Comparison of ENCODE assay signal across 1 cellular context in the genomic region with DNA sequence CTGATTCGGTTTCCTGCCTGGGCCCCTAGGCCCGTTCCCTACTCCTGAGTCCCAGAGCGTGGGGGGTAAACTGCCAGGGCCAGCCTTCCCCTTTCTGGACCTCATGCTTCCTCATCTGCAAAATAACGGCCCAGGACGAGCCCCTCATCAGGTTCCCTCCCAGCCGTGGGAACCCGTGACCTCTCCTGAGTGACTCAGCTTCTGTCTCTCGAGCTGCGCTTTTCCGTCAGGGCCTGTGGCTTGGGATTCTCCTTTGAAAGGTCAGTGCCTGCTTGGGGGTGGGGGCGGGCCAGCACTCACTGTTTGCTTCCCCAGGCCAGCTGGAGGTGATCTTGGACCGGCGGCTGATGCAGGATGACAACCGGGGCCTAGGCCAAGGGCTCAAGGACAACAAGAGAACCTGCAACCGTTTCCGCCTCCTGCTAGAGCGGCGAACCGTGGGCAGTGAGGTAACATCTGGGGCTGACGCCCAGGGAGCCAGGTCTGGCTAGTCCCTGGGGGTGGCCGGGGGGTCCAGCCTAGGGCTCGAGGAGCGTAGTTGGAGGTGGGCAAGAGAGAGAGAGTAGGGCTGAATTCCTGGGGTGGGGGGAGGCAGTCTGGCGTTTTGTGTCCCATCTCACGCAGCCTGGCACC.
TF ChIP-seq lines count a peak whose summit lies in the region.

No MANE protein-coding gene starts in this region.

TF ChIP-seq in H1, 55 proteins besides CTCF, POLR2A, EP300 and RAD21:
- no peak for TF ChIP-seq JUN (IDR thresholded peaks at IDR 0.05; ENCODE audit: low read depth, low read length)
- peak; percentile 87 for TF ChIP-seq TEAD4 (IDR thresholded peaks at IDR 0.05; ENCODE audit: low read depth, low read length)
- TF ChIP-seq MAFK (IDR thresholded peaks at IDR 0.05; ENCODE audit: low read depth, low read length): no peak
- TF ChIP-seq SIX5 (IDR thresholded peaks at IDR 0.05; ENCODE audit: low read depth, low read length): no peak
TF ChIP-seq in H1: peak in this region for 1.
